ENCODE assay signal across 8 cellular contexts in genomic region chr13:44575741-44576395, GRCh38. TPM values are rescaled to one million over a fixed set of nuclear protein-coding genes. Genes with fewer than 3 reads are reported as not detected.
A peak's percentile ranks its signal among the peaks of the same experiment; 100 is the strongest.
DNase-seq lines count a peak whose midpoint lies in the region; ATAC-seq and TF ChIP-seq lines count a peak whose summit lies in the region.

TSS of gene TSC22D1 (minus strand) at chr13:44576330. CDS start at chr13:44576074, 256 bp downstream.

- H3K27ac Mint-ChIP-seq in activated naive CD4-positive, alpha-beta T cell treated with anti-CD3 and anti-CD28 coated beads, Interleukin-2, amount 50 U/mL, for 72 hours: peak within 1 kb of the TSS; percentile 72 to 98

- TF ChIP-seq CTCF in AG09309 (IDR thresholded peaks at IDR 0.05; ENCODE audit: control insufficient read depth, insufficient read depth, low read depth, low read length, missing control alignments) (no peak), RWPE2 (IDR thresholded peaks at IDR 0.05; ENCODE audit: poor library complexity, severe bottlenecking) (no peak), neutrophil (IDR thresholded peaks at IDR 0.05) (no peak), subcutaneous adipose tissue (IDR thresholded peaks at IDR 0.05; ENCODE audit: low read depth) (no peak)

- H3K9me3 Mint-ChIP-seq in activated naive CD4-positive, alpha-beta T cell treated with anti-CD3 and anti-CD28 coated beads, Interleukin-2, amount 50 U/mL, for 72 hours: no peaks in the 10 kb centered on the region

- ATAC-seq in RWPE2 (ENCODE audit: low read depth) (peak; percentile 13; the same call in 1 of the 3 replicates), GM21423 (IDR thresholded peaks at IDR 0.05; ENCODE audit: unreplicated experiment) (no peak)
- ATAC-seq in activated naive CD4-positive, alpha-beta T cell treated with anti-CD3 and anti-CD28 coated beads, Interleukin-2, amount 50 U/mL, for 72 hours: peak in 1 of 2 donors; percentile 12

- H3K27ac ChIP-seq in RWPE2 (ENCODE audit: poor library complexity, severe bottlenecking): peak within 1 kb of the TSS; percentile 72
- peak within 1 kb of the TSS; percentile 76 for H3K27ac ChIP-seq in neutrophil

- DNase-seq in AG09309 (ENCODE audit: low read depth) (peak; percentile 17), H4 (ENCODE audit: low spot score) (no peak), RWPE2 (ENCODE audit: low spot score) (peak; percentile 60), globus pallidus (ENCODE audit: low spot score) (peak; percentile 51)
- DNase-seq in activated naive CD4-positive, alpha-beta T cell treated with anti-CD3 and anti-CD28 coated beads, Interleukin-2, amount 50 U/mL, for 72 hours (ENCODE audit: low spot score in 2 of 2): peak in 1 of 2 donors; percentile 41

- H3K27me3 ChIP-seq in RWPE2 (ENCODE audit: insufficient read depth, poor library complexity, severe bottlenecking) (no peaks in the 10 kb centered on the region), neutrophil (peaks cover 51% of the 10 kb centered on the region)

- H3K9me3 ChIP-seq in RWPE2 (ENCODE audit: severe bottlenecking): no peaks in the 10 kb centered on the region
- no peaks in the 10 kb centered on the region for H3K9me3 ChIP-seq in neutrophil

- H3K36me3 ChIP-seq in RWPE2 (ENCODE audit: low read depth) (peaks cover 13% of the 10 kb centered on the region), neutrophil (no peaks in the 10 kb centered on the region)

- H3K4me1 ChIP-seq in RWPE2 (ENCODE audit: insufficient read depth, poor library complexity, severe bottlenecking) (peaks cover 27% of the 10 kb centered on the region), neutrophil (ENCODE audit: control insufficient read depth in 1 of 2, insufficient read depth in 1 of 2, low read depth in 1 of 2, low read length in 1 of 2) (peaks cover 15 to 19% of the 10 kb centered on the region in 2 experiments)

- H3K4me3 ChIP-seq in AG09309 (ENCODE audit: control insufficient read depth, low read depth, low read length) (peak within 1 kb of the TSS; percentile 66), RWPE2 (ENCODE audit: severe bottlenecking) (peak within 1 kb of the TSS; percentile 83), neutrophil (ENCODE audit: low read depth in 1 of 2, low read length in 1 of 2) (peak within 1 kb of the TSS; percentile 81 to 93)

- peaks cover 0 to 14% of the 10 kb centered on the region in 2 donors for H3K36me3 Mint-ChIP-seq in activated naive CD4-positive, alpha-beta T cell treated with anti-CD3 and anti-CD28 coated beads, Interleukin-2, amount 50 U/mL, for 72 hours

RNA-seq across cellular contexts. Expression of gene TSC22D1, which starts in this region (rescaled TPM):
- total RNA-seq in H4 (2014; rRNA removed; shearing (Covaris generic)): 30.1 and 35.9 TPM in 2 replicates
- 10 to 100 TPM in 1 of 2 donors, 1 to 10 TPM in 1; 7.9 to 12.7 TPM for total RNA-seq in activated naive CD4-positive, alpha-beta T cell treated with anti-CD3 and anti-CD28 coated beads, Interleukin-2, amount 50 U/mL, for 72 hours
- total RNA-seq in subcutaneous adipose tissue: 100 to 1,000 TPM in 2 of 4 donors, 10 to 100 TPM in 2; 77.0 to 182 (median 92.1) TPM
